10 cellular contexts compared by ENCODE assay signal in genomic region chr6:30100154-30100553, GRCh38. TPM values are rescaled to one million over a fixed set of nuclear protein-coding genes. Genes with fewer than 3 reads are reported as not detected.
DNase-seq lines count a peak whose midpoint lies in the region; TF ChIP-seq lines count a peak whose summit lies in the region.
"Had no signal": no experiment of that assay in that cellular context is flagged by ENCODE, and none has a peak within 500 bp of the region (broad histone marks: within the 10 kb centered on the region; RNA-seq: fewer than 3 reads in every experiment).

No MANE protein-coding gene starts in this region.

- H3K9me2 ChIP-seq in DOHH2 (replicated peaks; ENCODE audit: control insufficient read depth, low read length): no peaks in the 10 kb centered on the region
- no peaks in the 10 kb centered on the region for H3K9me2 ChIP-seq in MM.1S (replicated peaks; ENCODE audit: insufficient read depth, low read length)

- no peak overlapping the region for H3K27ac Mint-ChIP-seq in dendritic cell treated with granulocyte-macrophage colony-stimulating factor and Interleukin-4, amounts not matched to agents 40 ng/mL and 50 ng/mL, for 4 days
- H3K27ac Mint-ChIP-seq in neural progenitor cell: no peak overlapping the region

- H3K9ac ChIP-seq in MM.1S (ENCODE audit: low read length): no peak overlapping the region
- H3K9ac ChIP-seq in neural progenitor cell: no peak overlapping the region

- H4K20me1 ChIP-seq in DOHH2 (ENCODE audit: control insufficient read depth, insufficient read depth, low read depth, low read length) (no peaks in the 10 kb centered on the region), MM.1S (ENCODE audit: insufficient read depth, low read length) (no peaks in the 10 kb centered on the region), neural progenitor cell (ENCODE audit: low read depth) (peaks cover 28% of the 10 kb centered on the region)

- no peak for TF ChIP-seq CTCF in DOHH2 (IDR thresholded peaks at IDR 0.05; ENCODE audit: low read depth, low read length, poor library complexity, severe bottlenecking)
- no peak for TF ChIP-seq CTCF in MM.1S (IDR thresholded peaks at IDR 0.05; ENCODE audit: low read length)
- no peak for TF ChIP-seq CTCF in neural progenitor cell (IDR thresholded peaks at IDR 0.05)

- peak overlapping the region; percentile 46 for H3K4me3 Mint-ChIP-seq in dendritic cell treated with granulocyte-macrophage colony-stimulating factor and Interleukin-4, amounts not matched to agents 40 ng/mL and 50 ng/mL, for 4 days
- H3K4me3 Mint-ChIP-seq in neural progenitor cell: peak overlapping the region; percentile 54

- no peaks in the 10 kb centered on the region for H3K36me3 ChIP-seq in DOHH2 (ENCODE audit: control insufficient read depth, low read length)
- H3K36me3 ChIP-seq in MM.1S (replicated peaks; ENCODE audit: insufficient read depth, low read length): no peaks in the 10 kb centered on the region
- no peaks in the 10 kb centered on the region for H3K36me3 ChIP-seq in neural progenitor cell

- H3K4me2 ChIP-seq in DOHH2 (ENCODE audit: low read length): peak overlapping the region; percentile 75; the same call in 1 of the 2 replicates
- peak overlapping the region; percentile 100 for H3K4me2 ChIP-seq in MM.1S (ENCODE audit: low read depth, low read length)
- peak overlapping the region; percentile 83 for H3K4me2 ChIP-seq in neural progenitor cell

- no peaks in the 10 kb centered on the region for H3K9me3 Mint-ChIP-seq in dendritic cell treated with granulocyte-macrophage colony-stimulating factor and Interleukin-4, amounts not matched to agents 40 ng/mL and 50 ng/mL, for 4 days
- peaks cover 2% of the 10 kb centered on the region for H3K9me3 Mint-ChIP-seq in neural progenitor cell

- peaks cover 78% of the 10 kb centered on the region for H3K27me3 Mint-ChIP-seq in dendritic cell treated with granulocyte-macrophage colony-stimulating factor and Interleukin-4, amounts not matched to agents 40 ng/mL and 50 ng/mL, for 4 days
- H3K27me3 Mint-ChIP-seq in neural progenitor cell (ENCODE audit: insufficient read depth, low read depth): peaks cover 74% of the 10 kb centered on the region

- H3K27ac ChIP-seq in DOHH2 (ENCODE audit: low read depth, low read length) (no peak overlapping the region), MM.1S (ENCODE audit: low read length) (no peak overlapping the region), neural progenitor cell (no peak overlapping the region)
- H3K27ac ChIP-seq: dorsolateral prefrontal cortex had no signal

- H3K4me3 ChIP-seq in DOHH2 (ENCODE audit: low read length): no peak overlapping the region; the same call in 1 of the 2 replicates
- no peak overlapping the region for H3K4me3 ChIP-seq in MM.1S (ENCODE audit: low read length)
- peak overlapping the region; percentile 15 for H3K4me3 ChIP-seq in neural progenitor cell

- peaks cover 4% of the 10 kb centered on the region; the same call in 1 of the 2 replicates for H3F3A ChIP-seq in DOHH2 (ENCODE audit: control insufficient read depth, insufficient read depth)
- peaks cover 15% of the 10 kb centered on the region for H3F3A ChIP-seq in MM.1S (ENCODE audit: insufficient read depth, low read length)
- peaks cover 22% of the 10 kb centered on the region for H3F3A ChIP-seq in neural progenitor cell (ENCODE audit: low read depth)

- intact Hi-C loops in dendritic cell treated with granulocyte-macrophage colony-stimulating factor and Interleukin-4, amounts not matched to agents 40 ng/mL and 50 ng/mL, for 4 days (cut with micrococcal nuclease): no loop called here

- no peaks in the 10 kb centered on the region for H3K9me3 ChIP-seq in DOHH2 (ENCODE audit: control insufficient read depth, insufficient read depth, low read length)
- H3K9me3 ChIP-seq in MM.1S (replicated peaks; ENCODE audit: insufficient read depth, low read length): no peaks in the 10 kb centered on the region
- no peaks in the 10 kb centered on the region for H3K9me3 ChIP-seq in neural progenitor cell (ENCODE audit: low read depth)

- no peak overlapping the region for H2AFZ ChIP-seq in MM.1S (ENCODE audit: low read length)
- H2AFZ ChIP-seq in neural progenitor cell (replicated peaks): no peak overlapping the region

- peaks cover 71% of the 10 kb centered on the region for H3K27me3 ChIP-seq in DOHH2 (ENCODE audit: control insufficient read depth, low read length)
- H3K27me3 ChIP-seq in MM.1S (replicated peaks; ENCODE audit: insufficient read depth, low read length): peaks cover 47% of the 10 kb centered on the region
- H3K27me3 ChIP-seq in neural progenitor cell: peaks cover 98% of the 10 kb centered on the region

- DNase-seq in MM.1S: no peak
- no peak for DNase-seq in neural progenitor cell (ENCODE audit: low spot score)
- no peak for DNase-seq in HT-29 (ENCODE audit: low spot score)
- no peak for DNase-seq in NCI-H82 (lab: John Stamatoyannopoulos, UW)
- no peak for DNase-seq in ureter (ENCODE audit: low spot score)
- DNase-seq: dorsolateral prefrontal cortex, NCI-H1417 treated with DMSO at 0.1 percent for 48 hours had no signal

- peaks cover 38% of the 10 kb centered on the region for H3K4me1 Mint-ChIP-seq in dendritic cell treated with granulocyte-macrophage colony-stimulating factor and Interleukin-4, amounts not matched to agents 40 ng/mL and 50 ng/mL, for 4 days (ENCODE audit: low read depth)
- H3K4me1 Mint-ChIP-seq in neural progenitor cell: peaks cover 28% of the 10 kb centered on the region

- no peaks in the 10 kb centered on the region for H3K36me3 Mint-ChIP-seq in dendritic cell treated with granulocyte-macrophage colony-stimulating factor and Interleukin-4, amounts not matched to agents 40 ng/mL and 50 ng/mL, for 4 days (ENCODE audit: low read depth)
- H3K36me3 Mint-ChIP-seq in neural progenitor cell: no peaks in the 10 kb centered on the region

- H3K79me2 ChIP-seq in DOHH2 (ENCODE audit: control insufficient read depth, low read length) (no peaks in the 10 kb centered on the region), MM.1S (ENCODE audit: low read length) (no peaks in the 10 kb centered on the region), neural progenitor cell (ENCODE audit: low read depth) (no peaks in the 10 kb centered on the region)

- H3K4me1 ChIP-seq in DOHH2 (ENCODE audit: control insufficient read depth, low read length) (peaks cover 31% of the 10 kb centered on the region), MM.1S (ENCODE audit: low read length) (peaks cover 15% of the 10 kb centered on the region), neural progenitor cell (peaks cover 14% of the 10 kb centered on the region)

RNA-seq across cellular contexts. Expression of gene TRIM31, which starts 12.7 kb away (rescaled TPM):
- total RNA-seq in neural progenitor cell (ENCODE audit: low replicate concordance) (not detected in 2 replicates), ureter (0.78 TPM)
- 112 and 119 TPM in 2 replicates for total RNA-seq in HT-29 (2014; rRNA removed; shearing (Covaris generic))
- total RNA-seq: dorsolateral prefrontal cortex, myocyte had no signal

RNA-seq across cellular contexts. Expression of gene RNF39, which starts 24.6 kb away (rescaled TPM):
- total RNA-seq in neural progenitor cell (ENCODE audit: low replicate concordance) (not detected in 2 replicates), ureter (0.65 TPM)
- total RNA-seq in HT-29 (2014; rRNA removed; shearing (Covaris generic)): 3.8 and 6.5 TPM in 2 replicates
- total RNA-seq: myocyte had no signal

RNA-seq across cellular contexts. Expression of gene PPP1R11, which starts 33.2 kb away (rescaled TPM):
- 22.7 and 28.4 TPM in 2 replicates for total RNA-seq in neural progenitor cell (ENCODE audit: low replicate concordance)
- total RNA-seq in HT-29 (2014; rRNA removed; shearing (Covaris generic)): 44.2 and 49.3 TPM in 2 replicates
- 76.0 TPM for total RNA-seq in ureter

RNA-seq across cellular contexts. Expression of gene TRIM40, which starts 35.8 kb away (rescaled TPM):
- total RNA-seq in neural progenitor cell (ENCODE audit: low replicate concordance): not detected in 2 replicates
- total RNA-seq in HT-29 (2014; rRNA removed; shearing (Covaris generic)): not detected in 2 replicates
- total RNA-seq in ureter: not detected
- total RNA-seq: dorsolateral prefrontal cortex, myocyte had no signal

RNA-seq across cellular contexts. Expression of gene POLR1H, which starts 39.1 kb away (rescaled TPM):
- total RNA-seq in neural progenitor cell (ENCODE audit: low replicate concordance) (25.0 and 34.8 TPM in 2 replicates), ureter (33.2 TPM)
- 31.1 and 45.0 TPM in 2 replicates for total RNA-seq in HT-29 (2014; rRNA removed; shearing (Covaris generic))

Comparison
In these comparisons a context has a peak if more than half of its experiments do, and no peak if none do; other contexts are left out.
1. RNA of gene TRIM31, which starts 12.7 kb away (total RNA-seq): 112 to 119 TPM in HT-29; 0.78 TPM in ureter (single experiment) and not detected in neural progenitor cell; every median in the first group is over 10 times any median in the second.
2. Peak in every context shown above with its lines, with median percentiles within 50 percentile points of each other: H3K4me2 ChIP-seq.